In genomic region chr7:2104107-2104710, GRCh38 we compare ENCODE assay signal across 8 cellular contexts.
DNase-seq lines count a peak whose midpoint lies in the region; ATAC-seq and TF ChIP-seq lines count a peak whose summit lies in the region.

No MANE protein-coding gene starts in this region.

- CTCF ChIA-PET in SK-N-SH (lab: Yijun Ruan, JAX) = interaction anchor here (0.5 to 4.9 kb wide), 39 partner anchors 10 to 519 kb away, joined by 3 to 24 read pairs (median 4); no protein-coding TSS in a partner anchor

- TF ChIP-seq CTCF in GM23338 (conservative IDR thresholded peaks at IDR 0.05; ENCODE audit: low read depth in 2 of 2) = peak; percentile 54 to 67
- peak; percentile 75 for TF ChIP-seq CTCF in SK-N-SH (IDR thresholded peaks at IDR 0.05)
- TF ChIP-seq CTCF in glutamatergic neuron (IDR thresholded peaks at IDR 0.05; ENCODE audit: partially characterized antibody, unreplicated experiment) = peak; percentile 80
- TF ChIP-seq CTCF in tibial nerve (IDR thresholded peaks at IDR 0.05) = peak; percentile 39 to 84 (median 71)

- peak overlapping the region; percentile 93 for H3K27ac Mint-ChIP-seq in GM23338
- H3K27ac Mint-ChIP-seq in activated naive CD8-positive, alpha-beta T cell treated with anti-CD3 and anti-CD28 coated beads for 36 hours = peak overlapping the region; percentile 84
- peak overlapping the region; percentile 92 for H3K27ac Mint-ChIP-seq in glutamatergic neuron (ENCODE audit: unreplicated experiment)

- 0 out of 4 replicates have a peak, but pooled peaks of 1 of the 2 experiments have one; percentile 30 for TF ChIP-seq EP300 in SK-N-SH (IDR thresholded peaks at IDR 0.05; ENCODE audit: borderline replicate concordance in 1 of 2, low read depth in 1 of 2, low read length in 1 of 2)
- peak; percentile 68 to 90 for TF ChIP-seq EP300 in tibial nerve (IDR thresholded peaks at IDR 0.05)

- H4K12ac ChIP-seq in trophoblast cell (ENCODE audit: low read depth, low read length) = peak overlapping the region; percentile 14

- no peak overlapping the region for H2BK5ac ChIP-seq in trophoblast cell (ENCODE audit: low read depth, low read length, poor library complexity)

- no peak overlapping the region for H2BK120ac ChIP-seq in trophoblast cell (ENCODE audit: insufficient read depth, low read length, poor library complexity)

- peaks cover 53% of the 10 kb centered on the region for H3K4me1 Mint-ChIP-seq in GM23338
- peaks cover 31% of the 10 kb centered on the region for H3K4me1 Mint-ChIP-seq in activated naive CD8-positive, alpha-beta T cell treated with anti-CD3 and anti-CD28 coated beads for 36 hours
- peaks cover 53% of the 10 kb centered on the region for H3K4me1 Mint-ChIP-seq in glutamatergic neuron (ENCODE audit: low read depth, unreplicated experiment)

- peak overlapping the region; percentile 42 for H3K18ac ChIP-seq in trophoblast cell (ENCODE audit: low read length)

- H3K9me3 Mint-ChIP-seq in GM23338 (no peaks in the 10 kb centered on the region), glutamatergic neuron (ENCODE audit: unreplicated experiment) (peaks cover 19% of the 10 kb centered on the region)
- no peaks in the 10 kb centered on the region for H3K9me3 Mint-ChIP-seq in activated naive CD8-positive, alpha-beta T cell treated with anti-CD3 and anti-CD28 coated beads for 36 hours

- H3K23ac ChIP-seq in trophoblast cell (ENCODE audit: low read length) = no peak overlapping the region

- no peaks in the 10 kb centered on the region for H4K20me1 ChIP-seq in GM23338 (replicated peaks; ENCODE audit: insufficient read depth)
- no peaks in the 10 kb centered on the region for H4K20me1 ChIP-seq in SK-N-SH (ENCODE audit: insufficient read depth)

- H3K4me3 ChIP-seq in ACC112 (ENCODE audit: low read depth, low read length) (peak overlapping the region; percentile 20; the same call in 1 of the 2 replicates), GM23338 (no peak overlapping the region), SK-N-SH (ENCODE audit: low read depth in 2 of 2, low read length in 1 of 2) (no peak overlapping the region), trophoblast cell (ENCODE audit: low read depth, low read length) (no peak overlapping the region), tibial nerve (peak overlapping the region in 2 of 4 donors; percentile 8 to 17)

- H3K9me2 ChIP-seq in GM23338 (ENCODE audit: insufficient read depth) = no peaks in the 10 kb centered on the region
- H3K9me2 ChIP-seq in SK-N-SH = no peaks in the 10 kb centered on the region

- peak overlapping the region; percentile 28; the same call in 1 of the 2 replicates for H3K9ac ChIP-seq in SK-N-SH
- no peak overlapping the region for H3K9ac ChIP-seq in trophoblast cell (ENCODE audit: low read length)

- no peak overlapping the region for H2BK12ac ChIP-seq in trophoblast cell (ENCODE audit: low read length)

- peak; percentile 77 for TF ChIP-seq RAD21 in SK-N-SH (IDR thresholded peaks at IDR 0.05; ENCODE audit: low read length)

- H3K4ac ChIP-seq in trophoblast cell (ENCODE audit: low read depth, low read length) = no peak overlapping the region

- peak overlapping the region; percentile 52 for H4K91ac ChIP-seq in trophoblast cell (ENCODE audit: low read depth, low read length)

- H3K79me2 ChIP-seq in ACC112 (ENCODE audit: control insufficient read depth, insufficient read depth, low read length, unreplicated experiment) (peaks cover 3% of the 10 kb centered on the region), GM23338 (replicated peaks; ENCODE audit: insufficient read depth) (0 out of 2 replicates have a peak, but pooled peaks cover 12% of the 10 kb centered on the region), SK-N-SH (ENCODE audit: insufficient read depth) (no peaks in the 10 kb centered on the region; the same call in 1 of the 2 replicates), trophoblast cell (ENCODE audit: control insufficient read depth, insufficient read depth, low read length, poor library complexity) (peaks cover 1% of the 10 kb centered on the region)

- H3F3A ChIP-seq in GM23338 (replicated peaks; ENCODE audit: low read depth) (0 out of 2 replicates have a peak, but pooled peaks cover 7% of the 10 kb centered on the region), SK-N-SH (replicated peaks; ENCODE audit: insufficient read depth) (no peaks in the 10 kb centered on the region)

- peak; percentile 90 for DNase-seq in GM23338 (ENCODE audit: low spot score)
- peak; percentile 99 for DNase-seq in SK-N-SH
- peak; percentile 90 for DNase-seq in activated naive CD8-positive, alpha-beta T cell treated with anti-CD3 and anti-CD28 coated beads for 36 hours
- peak; percentile 88 for DNase-seq in glutamatergic neuron
- DNase-seq in trophoblast cell = peak; percentile 73 to 82
- peak; percentile 83 to 92 for DNase-seq in tibial nerve (ENCODE audit: low spot score in 2 of 2)

- WGBS in SK-N-SH (ENCODE audit: low lambda C conversion rate) = 44% methylated on average over 21 of the region's 27 CpGs
- WGBS in trophoblast cell (ENCODE audit: extremely low coverage, insufficient coverage, insufficient read length) = no CpG with 5 or more reads among the region's 27 CpGs
- WGBS in tibial nerve, 2 donors = 19 to 26% methylated on average over 17 to 24 of the region's 27 CpGs

- TF ChIP-seq POLR2A in tibial nerve (IDR thresholded peaks at IDR 0.05) = peak in 1 of 2 donors; percentile 55

- H3K27me3 ChIP-seq in ACC112 (ENCODE audit: insufficient read depth, low read length) (no peaks in the 10 kb centered on the region), GM23338 (ENCODE audit: insufficient read depth) (no peaks in the 10 kb centered on the region), SK-N-SH (ENCODE audit: insufficient read depth) (no peaks in the 10 kb centered on the region), trophoblast cell (ENCODE audit: insufficient read depth, low read length) (no peaks in the 10 kb centered on the region), tibial nerve (no peaks in the 10 kb centered on the region)

- H3K36me3 Mint-ChIP-seq in GM23338 (ENCODE audit: low read depth) (peaks cover 4% of the 10 kb centered on the region; the same call in 1 of the 3 replicates), glutamatergic neuron (ENCODE audit: unreplicated experiment) (peaks cover 6% of the 10 kb centered on the region)
- peaks cover 8% of the 10 kb centered on the region for H3K36me3 Mint-ChIP-seq in activated naive CD8-positive, alpha-beta T cell treated with anti-CD3 and anti-CD28 coated beads for 36 hours

- no peak overlapping the region for H3K14ac ChIP-seq in trophoblast cell (ENCODE audit: low read length)

- peaks cover 5% of the 10 kb centered on the region for H3K79me1 ChIP-seq in trophoblast cell (ENCODE audit: low read length)

- H4K8ac ChIP-seq in trophoblast cell (ENCODE audit: low read depth, low read length) = peak overlapping the region; percentile 67

- H3K9me3 ChIP-seq in SK-N-SH = no peaks in the 10 kb centered on the region
- peaks cover 6% of the 10 kb centered on the region for H3K9me3 ChIP-seq in trophoblast cell (ENCODE audit: insufficient read depth, low read depth, low read length)
- no peaks in the 10 kb centered on the region for H3K9me3 ChIP-seq in tibial nerve

- H3K4me3 Mint-ChIP-seq in GM23338 (no peak overlapping the region; the same call in 2 of the 3 replicates), glutamatergic neuron (ENCODE audit: unreplicated experiment) (peak overlapping the region; percentile 54)
- peak overlapping the region; percentile 54 for H3K4me3 Mint-ChIP-seq in activated naive CD8-positive, alpha-beta T cell treated with anti-CD3 and anti-CD28 coated beads for 36 hours

- peaks cover 24% of the 10 kb centered on the region for H3K4me1 ChIP-seq in ACC112 (ENCODE audit: control insufficient read depth, insufficient read depth, low read length, unreplicated experiment)
- no peaks in the 10 kb centered on the region; the same call in 1 of the 2 replicates for H3K4me1 ChIP-seq in GM23338 (ENCODE audit: insufficient read depth)
- H3K4me1 ChIP-seq in SK-N-SH (ENCODE audit: control insufficient read depth in 1 of 2, insufficient read depth in 2 of 2, low read depth in 1 of 2, low read length in 1 of 2) = peaks cover 23 to 82% of the 10 kb centered on the region in 2 experiments
- H3K4me1 ChIP-seq in trophoblast cell (ENCODE audit: control insufficient read depth in 1 of 2, insufficient read depth in 2 of 2, low read length in 2 of 2) = peaks cover 19 to 22% of the 10 kb centered on the region in 2 experiments
- H3K4me1 ChIP-seq in tibial nerve = peaks cover 0 to 70% (median 42%) of the 10 kb centered on the region in 4 donors

- H3K4me2 ChIP-seq in GM23338 (peak overlapping the region; percentile 55; the same call in 1 of the 2 replicates), SK-N-SH (peak overlapping the region; percentile 47; the same call in 1 of the 2 replicates), trophoblast cell (ENCODE audit: low read length) (no peak overlapping the region)

- H3K27me3 Mint-ChIP-seq in GM23338 (ENCODE audit: insufficient read depth, low read depth, poor library complexity) = peaks cover 29% of the 10 kb centered on the region
- H3K27me3 Mint-ChIP-seq in activated naive CD8-positive, alpha-beta T cell treated with anti-CD3 and anti-CD28 coated beads for 36 hours = no peaks in the 10 kb centered on the region
- peaks cover 23% of the 10 kb centered on the region for H3K27me3 Mint-ChIP-seq in glutamatergic neuron (ENCODE audit: unreplicated experiment)

- peak; percentile 48 for ATAC-seq in GM23338
- ATAC-seq in GM21576 (IDR thresholded peaks at IDR 0.05; ENCODE audit: unreplicated experiment) = no peak

- H2AK5ac ChIP-seq in trophoblast cell (ENCODE audit: low read length) = no peak overlapping the region

- POLR2A ChIA-PET in SK-N-SH (lab: Yijun Ruan, JAX) = interaction anchor here (0.6 to 1.4 kb wide), 6 partner anchors 22 to 390 kb away, joined by 3 to 4 read pairs (median 3); partner anchors contain the start of gene EIF3B

- H2AFZ ChIP-seq in ACC112 (ENCODE audit: low read length, unreplicated experiment) = no peak overlapping the region
- no peak overlapping the region for H2AFZ ChIP-seq in GM23338
- no peak overlapping the region; the same call in 1 of the 2 replicates for H2AFZ ChIP-seq in SK-N-SH (ENCODE audit: low read depth)
- H2AFZ ChIP-seq in trophoblast cell (ENCODE audit: insufficient read depth, low read length, poor library complexity) = no peak overlapping the region

- H3K36me3 ChIP-seq in ACC112 (ENCODE audit: insufficient read depth, low read length) (no peaks in the 10 kb centered on the region), GM23338 (ENCODE audit: insufficient read depth) (no peaks in the 10 kb centered on the region), SK-N-SH (replicated peaks in 1 of 2; ENCODE audit: control insufficient read depth in 1 of 2, insufficient read depth in 2 of 2, low read length in 1 of 2) (no peaks in the 10 kb centered on the region), trophoblast cell (ENCODE audit: control insufficient read depth in 1 of 2, insufficient read depth in 2 of 2, low read length in 2 of 2) (peaks cover 0 to 3% of the 10 kb centered on the region in 2 experiments), tibial nerve (no peaks in the 10 kb centered on the region)

- H3K27ac ChIP-seq in ACC112 (ENCODE audit: low read depth, low read length) (peak overlapping the region; percentile 33; the same call in 1 of the 2 replicates), GM23338 (ENCODE audit: low read depth) (0 out of 2 replicates have a peak overlapping the region, but pooled peaks have one; percentile 79), SK-N-SH (ENCODE audit: low read depth in 2 of 2, low read length in 1 of 2) (peak overlapping the region; percentile 32 to 91), trophoblast cell (ENCODE audit: low read depth, low read length) (no peak overlapping the region), tibial nerve (peak overlapping the region; percentile 36 to 90 (median 74))
